Comparison of ENCODE assay signal across 8 cellular contexts in genomic region chr6:87590417-87590880, GRCh38. TPM values are rescaled to one million over a fixed set of nuclear protein-coding genes. Genes with fewer than 3 reads are reported as not detected.
A peak's percentile ranks its signal among the peaks of the same experiment; 100 is the strongest.
DNase-seq lines count a peak whose midpoint lies in the region; ATAC-seq and TF ChIP-seq lines count a peak whose summit lies in the region.

No MANE protein-coding gene starts in this region.

- H3K27ac Mint-ChIP-seq in natural killer cell treated with Interleukin-12 subunit alpha and Interleukin-12 subunit beta and Interleukin-15 and Interleukin-18, amount 100 ng/mL, for 72 hours, result peak overlapping the region; percentile 83 to 98

- peaks cover 19% of the 10 kb centered on the region for H3K36me3 ChIP-seq in BE2C

- H3K4me1 ChIP-seq in BE2C, result 0 out of 2 replicates have a peak, but pooled peaks cover 2% of the 10 kb centered on the region

- H3K4me1 Mint-ChIP-seq in natural killer cell treated with Interleukin-12 subunit alpha and Interleukin-12 subunit beta and Interleukin-15 and Interleukin-18, amount 100 ng/mL, for 72 hours (ENCODE audit: low read depth in 2 of 2), result peaks cover 37 to 53% of the 10 kb centered on the region in 2 donors

- H3K9me3 Mint-ChIP-seq in natural killer cell treated with Interleukin-12 subunit alpha and Interleukin-12 subunit beta and Interleukin-15 and Interleukin-18, amount 100 ng/mL, for 72 hours, result no peaks in the 10 kb centered on the region

- intact Hi-C loops in dorsolateral prefrontal cortex (cut with DNase I), result loop anchor here (5.0 to 10.0 kb wide), 4 partner anchors 104 to 186 kb away; partner anchors contain the start of genes AKIRIN2 (in 1 of the 2) and CFAP206 (in 1 of the 2)

- ATAC-seq in natural killer cell treated with Interleukin-12 subunit alpha and Interleukin-12 subunit beta and Interleukin-15 and Interleukin-18, amount 100 ng/mL, for 72 hours, result no peak
- ATAC-seq in HG02981 (IDR thresholded peaks at IDR 0.05; ENCODE audit: unreplicated experiment), result no peak
- no peak for ATAC-seq in GM21390 (IDR thresholded peaks at IDR 0.05; ENCODE audit: unreplicated experiment)

- no peaks in the 10 kb centered on the region for H3K9me3 ChIP-seq in BE2C

- TF ChIP-seq CTCF in BE2C (IDR thresholded peaks at IDR 0.05; ENCODE audit: low read depth, low read length), result no peak
- no peak for TF ChIP-seq CTCF in LNCaP clone FGC (IDR thresholded peaks at IDR 0.05; ENCODE audit: control insufficient read depth, extremely low read depth, insufficient read depth)
- TF ChIP-seq CTCF in dorsolateral prefrontal cortex (IDR thresholded peaks at IDR 0.05 in 54 of 56, conservative IDR thresholded peaks at IDR 0.05 in 2 of 56; ENCODE audit: low read depth in 1 of 56, partially characterized antibody in 56 of 56), result no peak

- H3K27me3 ChIP-seq in BE2C (no peaks in the 10 kb centered on the region), dorsolateral prefrontal cortex (no peaks in the 10 kb centered on the region)

- peak overlapping the region in 24 of 59 donors; percentile 7 to 89 (median 64) for H3K27ac ChIP-seq in dorsolateral prefrontal cortex

- H3K4me3 ChIP-seq in BE2C (ENCODE audit: low read depth, low read length), result peak overlapping the region; percentile 91
- H3K4me3 ChIP-seq in LNCaP clone FGC (ENCODE audit: low read depth, low read length), result peak overlapping the region; percentile 82
- peak overlapping the region; percentile 59 to 99 (median 91) for H3K4me3 ChIP-seq in dorsolateral prefrontal cortex

- H3K27me3 Mint-ChIP-seq in natural killer cell treated with Interleukin-12 subunit alpha and Interleukin-12 subunit beta and Interleukin-15 and Interleukin-18, amount 100 ng/mL, for 72 hours, result no peaks in the 10 kb centered on the region

- H3K36me3 Mint-ChIP-seq in natural killer cell treated with Interleukin-12 subunit alpha and Interleukin-12 subunit beta and Interleukin-15 and Interleukin-18, amount 100 ng/mL, for 72 hours, result peaks cover 8% of the 10 kb centered on the region

- DNase-seq in BE2C, result no peak
- no peak for DNase-seq in LNCaP clone FGC (ENCODE audit: low read depth)
- no peak for DNase-seq in dorsolateral prefrontal cortex
- DNase-seq in natural killer cell treated with Interleukin-12 subunit alpha and Interleukin-12 subunit beta and Interleukin-15 and Interleukin-18, amount 100 ng/mL, for 72 hours (ENCODE audit: low spot score), result no peak
- no peak for DNase-seq in ureter (ENCODE audit: low spot score)
- DNase-seq in DMS79 (lab: John Stamatoyannopoulos, UW), result no peak

- H3K4me3 Mint-ChIP-seq in natural killer cell treated with Interleukin-12 subunit alpha and Interleukin-12 subunit beta and Interleukin-15 and Interleukin-18, amount 100 ng/mL, for 72 hours, result peak overlapping the region; percentile 92

RNA-seq across cellular contexts. Expression of gene ORC3, which starts 0.5 kb away (rescaled TPM):
- 40.8 TPM for polyA plus RNA-seq in BE2C (2012; ENCODE audit: insufficient read depth, insufficient read length, low read depth)
- total RNA-seq in dorsolateral prefrontal cortex (10 to 100 TPM; 21.8 to 47.2 (median 37.7) TPM), ureter (34.9 TPM)
- total RNA-seq in natural killer cell treated with Interleukin-12 subunit alpha and Interleukin-12 subunit beta and Interleukin-15 and Interleukin-18, amount 100 ng/mL, for 72 hours, result 10 to 100 TPM; 24.6 to 30.9 TPM

RNA-seq across cellular contexts. Expression of gene RARS2, which starts 0.7 kb away (rescaled TPM):
- 22.1 TPM for polyA plus RNA-seq in BE2C (2012; ENCODE audit: insufficient read depth, insufficient read length, low read depth)
- total RNA-seq in dorsolateral prefrontal cortex (10 to 100 TPM; 14.0 to 30.7 (median 21.6) TPM), ureter (46.5 TPM)
- 10 to 100 TPM; 21.8 to 32.0 TPM for total RNA-seq in natural killer cell treated with Interleukin-12 subunit alpha and Interleukin-12 subunit beta and Interleukin-15 and Interleukin-18, amount 100 ng/mL, for 72 hours
